In the genomic region with DNA sequence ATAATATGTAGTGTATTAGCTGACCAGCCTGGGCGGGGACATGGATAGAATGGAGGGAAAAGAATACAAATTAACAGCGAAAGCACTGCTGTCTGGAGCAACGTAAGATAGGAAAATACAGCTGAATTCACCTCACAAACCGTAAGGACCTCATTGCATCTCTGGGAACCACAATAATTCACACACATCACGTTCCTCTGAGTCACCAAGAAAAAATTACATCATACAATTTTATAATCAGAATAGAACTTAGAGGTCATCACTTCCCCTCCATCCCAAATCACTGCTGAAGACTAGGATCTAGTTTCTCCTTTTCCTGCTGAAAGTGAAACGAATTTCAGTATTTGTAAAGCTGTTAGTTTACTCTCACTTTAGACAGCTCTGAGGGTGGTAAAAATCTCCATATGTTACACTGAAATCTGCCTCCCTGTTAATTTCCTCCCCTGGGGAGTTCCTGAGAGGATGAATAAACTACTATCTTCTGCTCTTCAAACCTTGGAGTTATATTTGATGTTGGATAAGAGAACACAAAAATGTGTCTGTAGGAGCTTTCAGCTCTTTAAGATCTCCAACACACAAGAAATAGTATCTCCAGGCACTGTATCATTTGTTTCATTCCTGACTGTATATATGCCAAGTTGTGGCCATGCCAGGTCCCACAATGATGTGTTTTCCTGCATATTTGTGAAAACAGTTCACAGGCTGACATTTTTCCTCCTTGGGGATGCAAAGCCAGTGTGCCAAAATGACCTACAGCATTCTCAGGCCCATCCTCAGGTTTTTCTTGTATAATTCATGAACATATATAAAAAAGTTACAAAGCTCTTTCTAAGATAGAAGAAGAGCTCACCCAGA, we compare ENCODE assay signal across 11 cellular contexts.
A peak's percentile ranks its signal among the peaks of the same experiment; 100 is the strongest.
DNase-seq lines count a peak whose midpoint lies in the region; ATAC-seq and TF ChIP-seq lines count a peak whose summit lies in the region.
"Had no signal": no experiment of that assay in that cellular context is flagged by ENCODE, and none has a peak within 500 bp of the region (broad histone marks: within the 10 kb centered on the region; RNA-seq: fewer than 3 reads in every experiment).

No MANE protein-coding gene starts in this region.

- no peaks in the 10 kb centered on the region for H3K27me3 ChIP-seq in BJ (ENCODE audit: control insufficient read depth, insufficient read depth, low read length)
- H3K27me3 ChIP-seq: esophagus squamous epithelium had no signal

- POLR2A ChIA-PET in BJ (lab: Charles Lee): interaction anchor here (0.6 kb wide), 1 partner anchor 65 kb away, joined by 3 read pairs; no protein-coding TSS in a partner anchor

- H3K36me3 ChIP-seq in BJ (ENCODE audit: control insufficient read depth, insufficient read depth, low read length): no peaks in the 10 kb centered on the region
- H3K36me3 ChIP-seq: esophagus squamous epithelium had no signal

- no peaks in the 10 kb centered on the region for H3K27me3 Mint-ChIP-seq in activated naive CD8-positive, alpha-beta T cell treated with anti-CD3 and anti-CD28 coated beads, Interleukin-2, amount 50 U/mL, for 24 hours

- H3K4me1 Mint-ChIP-seq in activated naive CD8-positive, alpha-beta T cell treated with anti-CD3 and anti-CD28 coated beads, Interleukin-2, amount 50 U/mL, for 24 hours: peaks cover 8% of the 10 kb centered on the region

- DNase-seq in BJ (ENCODE audit: low read depth): peak; percentile 68
- DNase-seq in NCI-H226: peak; percentile 75
- peak; percentile 50 for DNase-seq in dermis blood vessel endothelial cell
- DNase-seq in middle frontal gyrus (ENCODE audit: extremely low spot score, low spot score): peak; percentile 30
- DNase-seq in activated naive CD8-positive, alpha-beta T cell treated with anti-CD3 and anti-CD28 coated beads, Interleukin-2, amount 50 U/mL, for 24 hours: no peak
- DNase-seq in NCI-H1092 (lab: John Stamatoyannopoulos, UW): no peak
- no peak for DNase-seq in T1000 (lab: John Stamatoyannopoulos, UW)
- DNase-seq: amniotic stem cell, esophagus squamous epithelium, psoas muscle had no signal

- no peak overlapping the region for H3K27ac Mint-ChIP-seq in activated naive CD8-positive, alpha-beta T cell treated with anti-CD3 and anti-CD28 coated beads, Interleukin-2, amount 50 U/mL, for 24 hours

- no peak for TF ChIP-seq CTCF in BJ (IDR thresholded peaks at IDR 0.05; ENCODE audit: insufficient read depth, low read depth, low read length)

- peaks cover 4% of the 10 kb centered on the region for H3K9me3 Mint-ChIP-seq in activated naive CD8-positive, alpha-beta T cell treated with anti-CD3 and anti-CD28 coated beads, Interleukin-2, amount 50 U/mL, for 24 hours

- no peak for ATAC-seq in activated naive CD8-positive, alpha-beta T cell treated with anti-CD3 and anti-CD28 coated beads, Interleukin-2, amount 50 U/mL, for 24 hours
- ATAC-seq in GM18868 (IDR thresholded peaks at IDR 0.05; ENCODE audit: unreplicated experiment): no peak
- ATAC-seq: psoas muscle had no signal

- CTCF ChIA-PET in BJ (lab: Yijun Ruan, JAX): no interaction called here

- H3K36me3 Mint-ChIP-seq in activated naive CD8-positive, alpha-beta T cell treated with anti-CD3 and anti-CD28 coated beads, Interleukin-2, amount 50 U/mL, for 24 hours (ENCODE audit: low read depth): no peaks in the 10 kb centered on the region

- peak overlapping the region; percentile 17; the same call in 1 of the 2 replicates for H3K4me3 ChIP-seq in BJ (ENCODE audit: low read depth, low read length)
- H3K4me3 ChIP-seq: esophagus squamous epithelium, psoas muscle had no signal

- no peak overlapping the region for H3K4me3 Mint-ChIP-seq in activated naive CD8-positive, alpha-beta T cell treated with anti-CD3 and anti-CD28 coated beads, Interleukin-2, amount 50 U/mL, for 24 hours

Comparison
In these comparisons a context has a peak if more than half of its experiments do, and no peak if none do; other contexts are left out.
1. DNase-seq: peak in BJ (single experiment), NCI-H226 (single experiment), dermis blood vessel endothelial cell (single experiment) and middle frontal gyrus (single experiment); none in activated naive CD8-positive, alpha-beta T cell treated with anti-CD3 and anti-CD28 coated beads, Interleukin-2, amount 50 U/mL, for 24 hours (single experiment), NCI-H1092 (single experiment) and T1000 (single experiment).